In the genomic region with DNA sequence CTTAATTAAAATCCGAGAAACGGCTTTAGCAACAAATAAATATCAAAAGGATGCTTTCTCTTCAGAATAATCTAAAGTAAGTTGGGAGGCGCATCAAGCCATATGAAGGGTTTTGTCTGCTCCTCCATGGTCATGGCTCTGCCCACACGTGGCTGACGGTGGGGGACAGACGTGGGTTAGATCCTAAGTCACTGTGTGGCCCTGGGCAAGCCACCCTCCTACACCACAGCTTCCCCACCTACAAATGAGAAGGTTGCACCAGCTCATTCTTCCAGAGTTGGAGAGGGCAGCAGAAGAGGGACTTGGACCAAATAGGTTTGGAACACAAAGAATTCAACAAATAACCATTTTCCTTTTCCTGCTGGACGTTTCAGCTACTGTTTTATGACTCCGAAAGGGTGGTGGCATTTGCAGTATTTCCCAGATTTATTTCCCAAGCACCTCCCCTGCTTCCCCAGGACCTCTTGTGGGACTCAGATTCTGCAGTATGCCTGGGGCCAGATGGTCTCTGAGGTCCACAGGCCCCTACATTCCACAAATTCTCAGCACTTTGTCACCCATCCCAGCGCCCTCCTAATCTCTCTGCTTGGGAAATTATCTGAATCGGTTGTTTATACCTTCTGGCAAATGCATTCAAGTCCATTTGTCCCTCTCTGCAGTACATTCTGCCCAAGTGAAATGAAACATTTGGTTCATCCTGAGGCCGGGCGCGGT, we compare ENCODE assay signal across 14 cellular contexts. TPM values are rescaled to one million over a fixed set of nuclear protein-coding genes. Genes with fewer than 3 reads are reported as not detected.
A peak's percentile ranks its signal among the peaks of the same experiment; 100 is the strongest.
DNase-seq lines count a peak whose midpoint lies in the region; FAIRE-seq and TF ChIP-seq lines count a peak whose summit lies in the region.
"Had no signal": no experiment of that assay in that cellular context is flagged by ENCODE, and none has a peak within 500 bp of the region (broad histone marks: within the 10 kb centered on the region; RNA-seq: fewer than 3 reads in every experiment).

No MANE protein-coding gene starts in this region.

- H4K91ac ChIP-seq in neuronal stem cell (ENCODE audit: low read depth, low read length, poor library complexity) = no peak overlapping the region

- no peak overlapping the region for H3K9ac ChIP-seq in neuronal stem cell (ENCODE audit: low read depth, low read length, poor library complexity)

- no peak overlapping the region for H3K4me2 ChIP-seq in neuronal stem cell (ENCODE audit: insufficient read depth, low read length, poor library complexity, severe bottlenecking)

- no peak overlapping the region for H3K4ac ChIP-seq in neuronal stem cell (ENCODE audit: low read length)

- peak overlapping the region; percentile 9 for H3K27ac ChIP-seq in neuronal stem cell (replicated peaks; ENCODE audit: low read length)

- no peak overlapping the region for H2BK120ac ChIP-seq in neuronal stem cell (ENCODE audit: low read depth, low read length)

- H3K9me3 ChIP-seq in neuronal stem cell (replicated peaks in 1 of 2; ENCODE audit: control insufficient read depth in 2 of 2, insufficient read depth in 1 of 2, low read depth in 1 of 2, low read length in 2 of 2) = no peaks in the 10 kb centered on the region

- no peak overlapping the region for H2BK12ac ChIP-seq in neuronal stem cell (ENCODE audit: low read length)

- H2BK5ac ChIP-seq in neuronal stem cell (ENCODE audit: low read length) = peak overlapping the region; percentile 48

- H3K36me3 ChIP-seq in neuronal stem cell (replicated peaks in 1 of 2; ENCODE audit: control insufficient read depth in 2 of 2, insufficient read depth in 2 of 2, low read length in 2 of 2) = peaks cover 0 to 2% of the 10 kb centered on the region in 2 donors

- H2AK5ac ChIP-seq in neuronal stem cell (ENCODE audit: low read depth, low read length) = no peak overlapping the region

- H3K4me3 ChIP-seq in fibroblast of villous mesenchyme (ENCODE audit: low read depth, low read length) (no peak overlapping the region), neuronal stem cell (ENCODE audit: low read length in 2 of 2) (no peak overlapping the region)

- DNase-seq in EH (ENCODE audit: low read depth) = peak; percentile 89
- peak; percentile 81 for DNase-seq in HTR-8/SVneo (ENCODE audit: insufficient read length, low spot score)
- DNase-seq in fibroblast of villous mesenchyme (ENCODE audit: low read depth) = peak; percentile 68
- no peak for DNase-seq in neuronal stem cell (ENCODE audit: low spot score)
- no peak for DNase-seq in GM13977 (ENCODE audit: low spot score)
- no peak for DNase-seq in NCI-H69 (lab: John Stamatoyannopoulos, UW)
- DNase-seq in mesenteric fat pad (ENCODE audit: low spot score) = no peak
- DNase-seq: CD8-positive, alpha-beta memory T cell; KG1; NCI-H1048; NCI-H1694; NCI-H774; Right ventricle myocardium superior had no signal

- no CpG with 5 or more reads among the region's 13 CpGs for WGBS in neuronal stem cell (ENCODE audit: extremely low coverage in 2 of 2, insufficient read length in 2 of 2, insufficient replicate concordance in 1 of 2), 2 donors

- no peak overlapping the region for H4K8ac ChIP-seq in neuronal stem cell (ENCODE audit: low read depth, low read length)

- H3K23ac ChIP-seq in neuronal stem cell (ENCODE audit: low read depth, low read length, poor library complexity) = no peak overlapping the region

- in situ Hi-C loops in GM13977 (cut with MboI; ENCODE audit: low pct_unique_long_range_greater_than_20kb, low sequenced_read_pairs, unreplicated experiment) = no loop called here

- FAIRE-seq in HTR-8/SVneo (lab: Jason Lieb, UNC) = peak; percentile 83
- FAIRE-seq: GM18507 had no signal

- no peak overlapping the region for H2AFZ ChIP-seq in neuronal stem cell (ENCODE audit: low read length)

- H3K4me1 ChIP-seq in neuronal stem cell (ENCODE audit: control insufficient read depth in 2 of 2, insufficient read depth in 1 of 2, low read depth in 1 of 2, low read length in 2 of 2) = peaks cover 4 to 6% of the 10 kb centered on the region in 2 donors

- no peaks in the 10 kb centered on the region for H3K27me3 ChIP-seq in neuronal stem cell (ENCODE audit: control insufficient read depth in 3 of 3, insufficient read depth in 3 of 3, low read depth in 1 of 3, low read length in 3 of 3)

- TF ChIP-seq CTCF in fibroblast of villous mesenchyme (IDR thresholded peaks at IDR 0.05; ENCODE audit: insufficient read depth, low read depth, low read length) = no peak
- TF ChIP-seq CTCF in GM13977 (IDR thresholded peaks at IDR 0.05; ENCODE audit: extremely low read depth, insufficient read depth, missing control alignments) = no peak

- H3K18ac ChIP-seq in neuronal stem cell (ENCODE audit: low read length) = peak overlapping the region; percentile 2

- no peak overlapping the region for H2BK15ac ChIP-seq in neuronal stem cell (ENCODE audit: low read length)

- H3K14ac ChIP-seq in neuronal stem cell (ENCODE audit: low read length) = no peak overlapping the region

- H3K79me1 ChIP-seq in neuronal stem cell (ENCODE audit: low read depth, low read length) = no peaks in the 10 kb centered on the region

RNA-seq across cellular contexts. Expression of gene LRRC75A, which starts 17.8 kb away (rescaled TPM):
- total RNA-seq in fibroblast of villous mesenchyme (0.32 and 2.6 TPM in 2 replicates), mesenteric fat pad (3.1 TPM)
- 2.7 TPM for polyA plus RNA-seq in neuronal stem cell (2013, experiment 1 of 2)
- polyA plus RNA-seq in neuronal stem cell (2013, experiment 2 of 2) = 2.6 TPM

RNA-seq across cellular contexts. Expression of gene TRPV2, which starts 58.8 kb away (rescaled TPM):
- total RNA-seq in fibroblast of villous mesenchyme = 53.5 and 106 TPM in 2 replicates
- 0.36 TPM for polyA plus RNA-seq in neuronal stem cell (2013, experiment 1 of 2)
- 0.30 TPM for polyA plus RNA-seq in neuronal stem cell (2013, experiment 2 of 2)
- 43.7 TPM for total RNA-seq in mesenteric fat pad

Comparison
In these comparisons a context has a peak if more than half of its experiments do, and no peak if none do; other contexts are left out.
1. DNase-seq: peak in EH (single experiment), HTR-8/SVneo (single experiment) and fibroblast of villous mesenchyme (single experiment); none in neuronal stem cell (single experiment), GM13977 (single experiment), NCI-H69 (single experiment) and mesenteric fat pad (single experiment).